ENCODE assay signal across 17 cellular contexts in genomic region chr3:78857494-78858111, GRCh38.
A peak's percentile ranks its signal among the peaks of the same experiment; 100 is the strongest.
DNase-seq lines count a peak whose midpoint lies in the region; ATAC-seq and TF ChIP-seq lines count a peak whose summit lies in the region.
"Had no signal": no experiment of that assay in that cellular context is flagged by ENCODE, and none has a peak within 500 bp of the region (broad histone marks: within the 10 kb centered on the region; RNA-seq: fewer than 3 reads in every experiment).

No MANE protein-coding gene starts in this region.

- no peak overlapping the region for H3K4me3 ChIP-seq in choroid plexus epithelial cell (ENCODE audit: low read depth, low read length)
- H3K4me3 ChIP-seq: heart right ventricle, skin epidermis, suprapubic skin had no signal

- peaks cover 2% of the 10 kb centered on the region for H3K36me3 Mint-ChIP-seq in progenitor cell of endocrine pancreas (ENCODE audit: insufficient read depth)

- DNase-seq in DMS 273 (lab: John Stamatoyannopoulos, UW; ENCODE audit: unreplicated experiment) (peak; percentile 66), DMS 273 treated with DMSO at 0.1 percent for 48 hours (lab: John Stamatoyannopoulos, UW) (no peak), NCI-H69 (lab: John Stamatoyannopoulos, UW) (peak; percentile 91), choroid plexus epithelial cell (ENCODE audit: low read depth) (peak; percentile 61), progenitor cell of endocrine pancreas (ENCODE audit: low spot score, unreplicated experiment) (no peak)
- no peak for DNase-seq in stimulated activated naive CD4-positive, alpha-beta T cell (lab: John Stamatoyannopoulos, UW)
- DNase-seq: activated CD4-positive, alpha-beta T cell treated with anti-CD3 and anti-CD28 coated beads, Interleukin-2, amount 50 U/mL, for 4 hours; aorta; effector memory CD4-positive, alpha-beta T cell; heart right ventricle; NCI-H2107; T-helper 9 cell had no signal

- no peaks in the 10 kb centered on the region for H3K9me3 Mint-ChIP-seq in progenitor cell of endocrine pancreas (ENCODE audit: low read depth)

- TF ChIP-seq CTCF in choroid plexus epithelial cell (conservative IDR thresholded peaks at IDR 0.05; ENCODE audit: low read depth, low read length) = peak; percentile 59
- TF ChIP-seq CTCF in progenitor cell of endocrine pancreas (IDR thresholded peaks at IDR 0.05; ENCODE audit: unreplicated experiment) = peak; percentile 38

- no peak for ATAC-seq in HG02763 (IDR thresholded peaks at IDR 0.05; ENCODE audit: unreplicated experiment)
- ATAC-seq in HG03108 (IDR thresholded peaks at IDR 0.05; ENCODE audit: unreplicated experiment) = no peak
- ATAC-seq: heart right ventricle; natural killer cell treated with Interleukin-12 subunit alpha and Interleukin-12 subunit beta and Interleukin-15 and Interleukin-18, amount 100 ng/mL, for 72 hours had no signal

- no peak overlapping the region for H3K27ac Mint-ChIP-seq in progenitor cell of endocrine pancreas
- H3K27ac Mint-ChIP-seq: natural killer cell treated with Interleukin-12 subunit alpha and Interleukin-12 subunit beta and Interleukin-15 and Interleukin-18, amount 100 ng/mL, for 72 hours had no signal

- H3K27me3 Mint-ChIP-seq in progenitor cell of endocrine pancreas = no peaks in the 10 kb centered on the region
- H3K27me3 Mint-ChIP-seq: natural killer cell treated with Interleukin-12 subunit alpha and Interleukin-12 subunit beta and Interleukin-15 and Interleukin-18, amount 100 ng/mL, for 72 hours had no signal

- peaks cover 20% of the 10 kb centered on the region for H3K4me1 Mint-ChIP-seq in progenitor cell of endocrine pancreas (ENCODE audit: low read depth)

- no peak overlapping the region for H3K4me3 Mint-ChIP-seq in progenitor cell of endocrine pancreas (ENCODE audit: low read depth)
- H3K4me3 Mint-ChIP-seq: natural killer cell treated with Interleukin-12 subunit alpha and Interleukin-12 subunit beta and Interleukin-15 and Interleukin-18, amount 100 ng/mL, for 72 hours had no signal

Comparison
In these comparisons a context has a peak if more than half of its experiments do, and no peak if none do; other contexts are left out.
1. DNase-seq: peak in DMS 273 (single experiment), NCI-H69 (single experiment) and choroid plexus epithelial cell (single experiment); none in DMS 273 treated with DMSO at 0.1 percent for 48 hours (single experiment), progenitor cell of endocrine pancreas (single experiment) and stimulated activated naive CD4-positive, alpha-beta T cell (0 of 6).